9 cellular contexts compared by ENCODE assay signal in the genomic region with DNA sequence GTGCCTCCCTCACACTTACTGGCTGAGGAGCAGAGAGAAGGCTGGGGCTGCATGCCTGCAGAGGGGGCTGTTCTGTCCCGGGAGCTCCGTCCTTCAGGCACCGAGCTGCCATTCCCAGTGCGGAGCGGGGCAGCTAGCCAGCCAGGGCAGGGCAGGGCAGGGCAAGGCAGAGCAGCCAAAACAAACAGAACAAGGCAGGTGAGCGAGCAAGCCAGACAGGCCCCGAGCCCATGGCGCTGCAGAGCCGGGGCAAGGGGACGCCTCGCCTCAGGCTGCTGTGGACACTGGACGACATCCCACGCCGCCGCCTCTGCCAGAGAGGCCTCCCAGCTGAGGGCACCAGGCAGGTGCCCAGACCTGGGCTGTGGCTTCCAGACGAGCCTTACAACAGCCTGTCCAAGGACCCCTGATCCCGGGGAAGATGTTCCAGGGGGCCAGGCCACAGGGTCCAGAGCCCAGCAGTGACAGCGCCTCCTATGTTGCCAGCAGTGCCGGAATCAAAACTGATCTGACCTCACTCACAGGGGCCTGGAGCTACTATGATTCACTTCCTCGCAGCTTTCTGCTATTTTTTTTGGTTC. TPM values are rescaled to one million over a fixed set of nuclear protein-coding genes. Genes with fewer than 3 reads are reported as not detected.
DNase-seq lines count a peak whose midpoint lies in the region; ATAC-seq, FAIRE-seq and TF ChIP-seq lines count a peak whose summit lies in the region.
"Had no signal": no experiment of that assay in that cellular context is flagged by ENCODE, and none has a peak within 500 bp of the region (broad histone marks: within the 10 kb centered on the region; RNA-seq: fewer than 3 reads in every experiment).

No MANE protein-coding gene starts in this region.

- no peaks in the 10 kb centered on the region for H3K9me3 ChIP-seq in keratinocyte (ENCODE audit: control insufficient read depth, low read depth, low read length)

- no peak overlapping the region for H3K27ac ChIP-seq in keratinocyte (ENCODE audit: control insufficient read depth, insufficient read depth, low read length)
- peak overlapping the region in 19 of 21 experiments; percentile 26 to 78 (median 63) for H3K27ac ChIP-seq in skin epidermis

- no peak for ATAC-seq in GM21619 (IDR thresholded peaks at IDR 0.05; ENCODE audit: unreplicated experiment)
- no peak for ATAC-seq in GM21447 (IDR thresholded peaks at IDR 0.05; ENCODE audit: unreplicated experiment)

- DNase-seq in HPDE6-E6E7 (ENCODE audit: extremely low spot score) (peak; percentile 33), bronchial epithelial cell (ENCODE audit: low read depth) (peak; percentile 53), keratinocyte (ENCODE audit: low read depth, low spot score) (no peak), NCI-H345 treated with DMSO at 0.1 percent for 48 hours (lab: John Stamatoyannopoulos, UW; ENCODE audit: unreplicated experiment) (no peak), activated T-cell treated with anti-CD3 and anti-CD28 coated beads for 4 hours (no peak)
- DNase-seq: activated naive CD4-positive, alpha-beta T cell treated with Interleukin-2 at 50 U/mL for 16 hours had no signal

- H3K9ac ChIP-seq in keratinocyte (ENCODE audit: control insufficient read depth, extremely low read depth, insufficient read depth, low read length), result peak overlapping the region; percentile 45

- H3K4me1 ChIP-seq in keratinocyte (ENCODE audit: control insufficient read depth, extremely low read depth, insufficient read depth, low read length), result peaks cover 16% of the 10 kb centered on the region

- H3K4me3 ChIP-seq in bronchial epithelial cell (ENCODE audit: low read depth, low read length) (no peak overlapping the region), keratinocyte (ENCODE audit: control insufficient read depth in 2 of 3, extremely low read depth in 1 of 3, insufficient read depth in 2 of 3, low read depth in 1 of 3, low read length in 3 of 3) (peak overlapping the region in 1 of 3 experiments; percentile 17), skin epidermis (no peak overlapping the region)

- FAIRE-seq in bronchial epithelial cell (lab: Jason Lieb, UNC) (no peak), keratinocyte (lab: Jason Lieb, UNC) (no peak)

- peak overlapping the region; percentile 63 for H3K4me2 ChIP-seq in keratinocyte (ENCODE audit: control insufficient read depth, extremely low read depth, insufficient read depth, low read depth, low read length)

- H3K36me3 ChIP-seq in bronchial epithelial cell (ENCODE audit: control insufficient read depth, insufficient read depth, low read length), result peaks cover 4% of the 10 kb centered on the region
- H3K36me3 ChIP-seq in keratinocyte (ENCODE audit: control insufficient read depth in 2 of 2, extremely low read depth in 1 of 2, insufficient read depth in 2 of 2, low read length in 2 of 2), result peaks cover 7 to 13% of the 10 kb centered on the region in 2 experiments

- H3K79me2 ChIP-seq in keratinocyte (ENCODE audit: control insufficient read depth, insufficient read depth, low read length), result no peaks in the 10 kb centered on the region

- no peaks in the 10 kb centered on the region for H4K20me1 ChIP-seq in keratinocyte (ENCODE audit: control insufficient read depth, extremely low read depth, insufficient read depth, low read length)

- H3K9me1 ChIP-seq in keratinocyte (ENCODE audit: control insufficient read depth, extremely low read depth, insufficient read depth, low read length), result no peaks in the 10 kb centered on the region

- H2AFZ ChIP-seq in keratinocyte (ENCODE audit: control insufficient read depth, low read length), result no peak overlapping the region

- H3K27me3 ChIP-seq in bronchial epithelial cell (ENCODE audit: control insufficient read depth, insufficient read depth, low read length), result no peaks in the 10 kb centered on the region
- no peaks in the 10 kb centered on the region for H3K27me3 ChIP-seq in keratinocyte (ENCODE audit: control insufficient read depth, extremely low read depth, insufficient read depth, low read length)

- dilution Hi-C loops in keratinocyte (cut with MboI; ENCODE audit: extremely low pct_ligation_motif_present, low sequenced_read_pairs), result no loop called here

- TF ChIP-seq CTCF in bronchial epithelial cell (IDR thresholded peaks at IDR 0.05; ENCODE audit: insufficient read depth, low read length, severe bottlenecking) (peak; percentile 43), keratinocyte (optimal IDR thresholded peaks at IDR 0.05 in 1 of 3, IDR thresholded peaks at IDR 0.05 in 1 of 3, conservative IDR thresholded peaks at IDR 0.05 in 1 of 3; ENCODE audit: extremely low read depth in 1 of 3, insufficient read depth in 2 of 3, low read length in 3 of 3) (peak; percentile 38 to 52 (median 51))

RNA-seq across cellular contexts. Expression of a gene that starts 8.2 kb away (rescaled TPM):
- 5.3 and 10.2 TPM in 2 replicates for total RNA-seq in bronchial epithelial cell
- polyA plus RNA-seq in keratinocyte, result 13.3 to 21.8 TPM (median 14.8 TPM) in 3 replicates
- polyA plus RNA-seq in keratinocyte (2011; ENCODE audit: low read depth), result 6.1 TPM
- polyA plus RNA-seq in keratinocyte (2011; cell fraction: cytosol; rRNA removed), result 7.1 and 8.6 TPM in 2 replicates
- 39.3 and 44.8 TPM in 2 replicates for polyA plus RNA-seq in keratinocyte (2011; cell fraction: nucleus; rRNA removed)
- 11.9 and 12.9 TPM in 2 replicates for polyA plus RNA-seq in keratinocyte (2012; ENCODE audit: low replicate concordance)
- polyA minus RNA-seq in keratinocyte, result 22.7 to 27.4 TPM (median 24.6 TPM) in 3 replicates
- polyA minus RNA-seq in keratinocyte (2011; cell fraction: cytosol; rRNA and poly(A)+ RNA removed), result 13.0 TPM
- polyA minus RNA-seq in keratinocyte (2011; cell fraction: nucleus; rRNA and poly(A)+ RNA removed), result 21.8 and 23.3 TPM in 2 replicates

RNA-seq across cellular contexts. Expression of a gene that starts 34.2 kb away (rescaled TPM):
- total RNA-seq in bronchial epithelial cell, result 27.1 and 43.1 TPM in 2 replicates
- polyA plus RNA-seq in keratinocyte, result 34.2 to 83.5 TPM (median 39.2 TPM) in 3 replicates
- polyA plus RNA-seq in keratinocyte (2011; ENCODE audit: low read depth), result 39.5 TPM
- polyA plus RNA-seq in keratinocyte (2011; cell fraction: cytosol; rRNA removed), result 26.0 and 40.6 TPM in 2 replicates
- polyA plus RNA-seq in keratinocyte (2011; cell fraction: nucleus; rRNA removed), result 130 and 180 TPM in 2 replicates
- polyA plus RNA-seq in keratinocyte (2012; ENCODE audit: low replicate concordance), result 45.9 and 88.6 TPM in 2 replicates
- polyA minus RNA-seq in keratinocyte, result 74.5 to 131 TPM (median 122 TPM) in 3 replicates
- polyA minus RNA-seq in keratinocyte (2011; cell fraction: cytosol; rRNA and poly(A)+ RNA removed), result 52.0 TPM
- polyA minus RNA-seq in keratinocyte (2011; cell fraction: nucleus; rRNA and poly(A)+ RNA removed), result 96.3 and 104 TPM in 2 replicates

RNA-seq across cellular contexts. Expression of a gene that starts 37.8 kb away (rescaled TPM):
- 13.2 and 25.1 TPM in 2 replicates for total RNA-seq in bronchial epithelial cell
- polyA plus RNA-seq in keratinocyte, result 39.5 to 59.8 TPM (median 49.8 TPM) in 3 replicates
- 49.7 TPM for polyA plus RNA-seq in keratinocyte (2011; ENCODE audit: low read depth)
- polyA plus RNA-seq in keratinocyte (2011; cell fraction: cytosol; rRNA removed), result 26.6 and 41.9 TPM in 2 replicates
- polyA plus RNA-seq in keratinocyte (2011; cell fraction: nucleus; rRNA removed), result 14.0 and 21.6 TPM in 2 replicates
- 52.0 and 68.1 TPM in 2 replicates for polyA plus RNA-seq in keratinocyte (2012; ENCODE audit: low replicate concordance)
- 3.7 to 6.7 TPM (median 5.2 TPM) in 3 replicates for polyA minus RNA-seq in keratinocyte
- 10.2 TPM for polyA minus RNA-seq in keratinocyte (2011; cell fraction: cytosol; rRNA and poly(A)+ RNA removed)
- polyA minus RNA-seq in keratinocyte (2011; cell fraction: nucleus; rRNA and poly(A)+ RNA removed), result 2.2 and 2.6 TPM in 2 replicates

RNA-seq across cellular contexts. Expression of a gene that starts 54.8 kb away (rescaled TPM):
- 13.4 and 16.5 TPM in 2 replicates for total RNA-seq in bronchial epithelial cell
- 17.6 to 25.3 TPM (median 23.0 TPM) in 3 replicates for polyA plus RNA-seq in keratinocyte
- polyA plus RNA-seq in keratinocyte (2011; ENCODE audit: low read depth), result 11.7 TPM
- 18.6 and 20.2 TPM in 2 replicates for polyA plus RNA-seq in keratinocyte (2011; cell fraction: cytosol; rRNA removed)
- 38.4 and 39.1 TPM in 2 replicates for polyA plus RNA-seq in keratinocyte (2011; cell fraction: nucleus; rRNA removed)
- 14.0 and 17.3 TPM in 2 replicates for polyA plus RNA-seq in keratinocyte (2012; ENCODE audit: low replicate concordance)
- 22.8 to 26.1 TPM (median 24.6 TPM) in 3 replicates for polyA minus RNA-seq in keratinocyte
- polyA minus RNA-seq in keratinocyte (2011; cell fraction: cytosol; rRNA and poly(A)+ RNA removed), result 16.7 TPM
- polyA minus RNA-seq in keratinocyte (2011; cell fraction: nucleus; rRNA and poly(A)+ RNA removed), result 14.7 and 26.5 TPM in 2 replicates

Comparison
In these comparisons a context has a peak if more than half of its experiments do, and no peak if none do; other contexts are left out.
1. DNase-seq: peak in HPDE6-E6E7 (single experiment) and bronchial epithelial cell (single experiment); none in keratinocyte (single experiment), NCI-H345 treated with DMSO at 0.1 percent for 48 hours (single experiment) and activated T-cell treated with anti-CD3 and anti-CD28 coated beads for 4 hours (single experiment).